In the genomic region with DNA sequence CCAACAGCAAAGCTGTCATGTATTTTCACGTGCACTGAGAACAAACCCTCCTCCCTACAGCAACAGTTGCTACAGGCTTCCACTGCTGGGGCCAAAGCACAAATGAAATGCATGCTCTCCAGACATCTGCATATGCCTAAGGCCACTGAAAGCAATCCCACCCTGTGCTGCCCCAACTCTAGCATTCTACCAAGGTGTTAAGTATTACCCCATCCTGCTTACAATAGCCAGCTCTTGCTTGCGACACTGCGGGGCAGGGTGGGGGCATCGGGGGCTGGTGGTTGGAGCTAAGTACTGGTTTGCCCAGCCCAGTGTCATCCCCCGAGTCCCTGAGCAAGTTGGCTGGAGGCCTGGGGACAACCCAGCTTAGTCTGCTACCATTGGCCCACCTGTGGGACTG, we compare ENCODE assay signal across 19 cellular contexts.
A peak's percentile ranks its signal among the peaks of the same experiment; 100 is the strongest.
DNase-seq lines count a peak whose midpoint lies in the region; ATAC-seq, FAIRE-seq and TF ChIP-seq lines count a peak whose summit lies in the region.
"Had no signal": no experiment of that assay in that cellular context is flagged by ENCODE, and none has a peak within 500 bp of the region (broad histone marks: within the 10 kb centered on the region; RNA-seq: fewer than 3 reads in every experiment).

No MANE protein-coding gene starts in this region.

- H4K20me1 ChIP-seq in GM23338 (replicated peaks; ENCODE audit: insufficient read depth) (no peaks in the 10 kb centered on the region), Karpas-422 (ENCODE audit: insufficient read depth, low read depth, low read length) (no peaks in the 10 kb centered on the region)
- H4K20me1 ChIP-seq: BLaER1 had no signal

- ATAC-seq in GM23338 = peak; percentile 36; the same call in 2 of the 3 replicates
- peak; percentile 79 for ATAC-seq in WTC11
- no peak for ATAC-seq in GM18909 (IDR thresholded peaks at IDR 0.05; ENCODE audit: poor library complexity, unreplicated experiment)
- no peak for ATAC-seq in GM21360 (IDR thresholded peaks at IDR 0.05; ENCODE audit: unreplicated experiment)

- no peaks in the 10 kb centered on the region for H3K9me3 Mint-ChIP-seq in GM23338
- no peaks in the 10 kb centered on the region for H3K9me3 Mint-ChIP-seq in WTC11

- FAIRE-seq in kidney (lab: Jason Lieb, UNC) = no peak
- FAIRE-seq: H1 had no signal

- no peaks in the 10 kb centered on the region for H3K27me3 ChIP-seq in GM23338 (ENCODE audit: insufficient read depth)
- no peaks in the 10 kb centered on the region for H3K27me3 ChIP-seq in Karpas-422 (ENCODE audit: low read length)
- H3K27me3 ChIP-seq: BLaER1 had no signal

- DNase-seq in GM23338 (ENCODE audit: low spot score) (no peak), WTC11 (ENCODE audit: low spot score) (peak; percentile 11), kidney (peak; percentile 35), NCI-H2029 treated with DMSO at 0.1 percent for 48 hours (lab: John Stamatoyannopoulos, UW) (no peak), Karpas-422 (no peak)
- DNase-seq: 8988T; CD4-positive, alpha-beta memory T cell; DMS153; DMS79; GF-D8; KBM-7 had no signal

- peaks cover 8% of the 10 kb centered on the region for H3K27me3 Mint-ChIP-seq in GM23338 (ENCODE audit: insufficient read depth, low read depth, poor library complexity)
- no peaks in the 10 kb centered on the region for H3K27me3 Mint-ChIP-seq in WTC11 (ENCODE audit: low read depth)
- H3K27me3 Mint-ChIP-seq: CD4-positive, alpha-beta memory T cell; IgD-negative memory B cell had no signal

- no peak overlapping the region for H2AFZ ChIP-seq in GM23338
- H2AFZ ChIP-seq in Karpas-422 (ENCODE audit: low read length) = no peak overlapping the region

- no peak overlapping the region for H3K4me2 ChIP-seq in GM23338
- no peak overlapping the region for H3K4me2 ChIP-seq in Karpas-422 (ENCODE audit: low read depth, low read length, poor library complexity, severe bottlenecking)
- H3K4me2 ChIP-seq: BLaER1 had no signal

- H3K4me3 Mint-ChIP-seq in GM23338 = no peak overlapping the region
- H3K4me3 Mint-ChIP-seq in WTC11 = no peak overlapping the region
- H3K4me3 Mint-ChIP-seq: CD14-positive monocyte, IgD-negative memory B cell had no signal

- H3K4me1 Mint-ChIP-seq in GM23338 (peaks cover 13% of the 10 kb centered on the region), WTC11 (peaks cover 15% of the 10 kb centered on the region)
- H3K4me1 Mint-ChIP-seq: CD14-positive monocyte; CD4-positive, alpha-beta memory T cell; IgD-negative memory B cell had no signal

- intact Hi-C loops in kidney (cut with DNase I) = no loop called here

- H3K4me3 ChIP-seq in GM23338 = no peak overlapping the region
- H3K4me3 ChIP-seq in kidney (ENCODE audit: low read length in 2 of 2) = no peak overlapping the region
- H3K4me3 ChIP-seq in Karpas-422 (ENCODE audit: low read length) = no peak overlapping the region
- H3K4me3 ChIP-seq: BLaER1, HAP-1 had no signal

- H3K9ac ChIP-seq in kidney (ENCODE audit: low read length in 2 of 2) (no peak overlapping the region), Karpas-422 (ENCODE audit: low read length) (no peak overlapping the region)
- H3K9ac ChIP-seq: BLaER1 had no signal

- H3K79me2 ChIP-seq in GM23338 (replicated peaks; ENCODE audit: insufficient read depth) (no peaks in the 10 kb centered on the region), Karpas-422 (ENCODE audit: low read length) (no peaks in the 10 kb centered on the region)

- peaks cover 4% of the 10 kb centered on the region; the same call in 1 of the 2 replicates for H3K36me3 ChIP-seq in GM23338 (ENCODE audit: insufficient read depth)
- no peaks in the 10 kb centered on the region for H3K36me3 ChIP-seq in kidney (ENCODE audit: control insufficient read depth in 1 of 2, insufficient read depth in 2 of 2, low read length in 2 of 2)
- no peaks in the 10 kb centered on the region for H3K36me3 ChIP-seq in Karpas-422 (ENCODE audit: insufficient read depth, low read length)
- H3K36me3 ChIP-seq: BLaER1, HAP-1 had no signal

- TF ChIP-seq CTCF in GM23338 (conservative IDR thresholded peaks at IDR 0.05; ENCODE audit: low read depth in 2 of 2) (no peak), WTC11 (IDR thresholded peaks at IDR 0.05) (no peak), kidney (IDR thresholded peaks at IDR 0.05; ENCODE audit: borderline replicate concordance, extremely low read depth, insufficient read depth) (no peak)

- POLR2A ChIA-PET in WTC11 (lab: Charles Lee) = no interaction called here

- H3K27ac ChIP-seq in GM23338 (ENCODE audit: low read depth) (no peak overlapping the region), kidney (ENCODE audit: low read depth in 2 of 2, low read length in 2 of 2) (no peak overlapping the region), Karpas-422 (ENCODE audit: low read length) (no peak overlapping the region)
- H3K27ac ChIP-seq: BLaER1, HL-60 had no signal

- H3K36me3 Mint-ChIP-seq in GM23338 (ENCODE audit: low read depth) (no peaks in the 10 kb centered on the region), WTC11 (no peaks in the 10 kb centered on the region)
- H3K36me3 Mint-ChIP-seq: CD14-positive monocyte; CD4-positive, alpha-beta memory T cell; IgD-negative memory B cell had no signal

- H3K9me2 ChIP-seq in GM23338 (ENCODE audit: insufficient read depth) (no peaks in the 10 kb centered on the region), Karpas-422 (replicated peaks; ENCODE audit: insufficient read depth, low read length) (no peaks in the 10 kb centered on the region)

- no peaks in the 10 kb centered on the region for H3F3A ChIP-seq in GM23338 (replicated peaks; ENCODE audit: low read depth)

- H3K27ac Mint-ChIP-seq in GM23338 = no peak overlapping the region
- H3K27ac Mint-ChIP-seq in WTC11 = no peak overlapping the region
- H3K27ac Mint-ChIP-seq: CD14-positive monocyte; CD4-positive, alpha-beta memory T cell; IgD-negative memory B cell had no signal

- H3K9me3 ChIP-seq in kidney (ENCODE audit: control insufficient read depth in 1 of 2, low read length in 2 of 2) = no peaks in the 10 kb centered on the region
- no peaks in the 10 kb centered on the region for H3K9me3 ChIP-seq in Karpas-422 (ENCODE audit: low read length)
- H3K9me3 ChIP-seq: BLaER1, HAP-1 had no signal

- CTCF ChIA-PET in WTC11 (lab: Charles Lee) = no interaction called here

- peaks cover 4% of the 10 kb centered on the region; the same call in 1 of the 2 replicates for H3K4me1 ChIP-seq in GM23338 (ENCODE audit: insufficient read depth)
- H3K4me1 ChIP-seq in kidney (ENCODE audit: control insufficient read depth in 1 of 2, insufficient read depth in 1 of 2, low read depth in 1 of 2, low read length in 2 of 2) = no peaks in the 10 kb centered on the region
- no peaks in the 10 kb centered on the region for H3K4me1 ChIP-seq in Karpas-422 (ENCODE audit: low read length)
- H3K4me1 ChIP-seq: HAP-1 had no signal

TF ChIP-seq in GM23338, 12 proteins besides CTCF, POLR2A, EP300 and RAD21:
- TF ChIP-seq, protein P1, sequence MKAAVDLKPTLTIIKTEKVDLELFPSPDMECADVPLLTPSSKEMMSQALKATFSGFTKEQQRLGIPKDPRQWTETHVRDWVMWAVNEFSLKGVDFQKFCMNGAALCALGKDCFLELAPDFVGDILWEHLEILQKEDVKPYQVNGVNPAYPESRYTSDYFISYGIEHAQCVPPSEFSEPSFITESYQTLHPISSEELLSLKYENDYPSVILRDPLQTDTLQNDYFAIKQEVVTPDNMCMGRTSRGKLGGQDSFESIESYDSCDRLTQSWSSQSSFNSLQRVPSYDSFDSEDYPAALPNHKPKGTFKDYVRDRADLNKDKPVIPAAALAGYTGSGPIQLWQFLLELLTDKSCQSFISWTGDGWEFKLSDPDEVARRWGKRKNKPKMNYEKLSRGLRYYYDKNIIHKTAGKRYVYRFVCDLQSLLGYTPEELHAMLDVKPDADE (IDR thresholded peaks at IDR 0.05) = no peak

TF ChIP-seq in WTC11, 78 proteins besides CTCF, POLR2A, EP300 and RAD21:
- no peak for TF ChIP-seq GTF2I (CRISPR knock-in tag; conservative IDR thresholded peaks at IDR 0.05)
- no peak for TF ChIP-seq GRHL2 (CRISPR knock-in tag; IDR thresholded peaks at IDR 0.05; ENCODE audit: insufficient replicate concordance, severe bottlenecking)
- no peak for TF ChIP-seq ZNF396 (CRISPR knock-in tag; IDR thresholded peaks at IDR 0.05; ENCODE audit: borderline replicate concordance)
- no peak for TF ChIP-seq ZNF232 (CRISPR knock-in tag; IDR thresholded peaks at IDR 0.05)
- no peak for TF ChIP-seq CREB1 (CRISPR knock-in tag; IDR thresholded peaks at IDR 0.05)
- no peak for TF ChIP-seq NR2C2 (CRISPR knock-in tag; IDR thresholded peaks at IDR 0.05)

Comparison
In these comparisons a context has a peak if more than half of its experiments do, and no peak if none do; other contexts are left out.
1. ATAC-seq: peak in GM23338 (single experiment) and WTC11 (single experiment); none in GM18909 (single experiment) and GM21360 (single experiment).
2. DNase-seq: peak in WTC11 (single experiment) and kidney (single experiment); none in GM23338 (single experiment), NCI-H2029 treated with DMSO at 0.1 percent for 48 hours (single experiment) and Karpas-422 (single experiment).